21 cellular contexts compared by ENCODE assay signal in the genomic region with DNA sequence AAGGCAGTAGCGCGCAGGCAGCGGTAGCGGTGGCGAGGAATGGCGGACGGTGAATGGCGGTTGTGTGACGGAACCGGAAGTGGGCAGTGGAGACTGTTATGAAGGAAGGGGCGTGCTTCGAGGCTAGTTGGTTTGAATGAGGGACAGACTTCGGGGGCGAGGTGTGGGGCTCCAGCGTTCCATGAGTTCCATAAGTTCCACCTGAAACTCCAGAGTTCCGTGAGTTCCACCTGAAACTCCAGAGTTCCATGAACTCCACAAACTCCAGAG.
A peak's percentile ranks its signal among the peaks of the same experiment; 100 is the strongest.
DNase-seq lines count a peak whose midpoint lies in the region; ATAC-seq, FAIRE-seq and TF ChIP-seq lines count a peak whose summit lies in the region.
"Had no signal": no experiment of that assay in that cellular context is flagged by ENCODE, and none has a peak within 500 bp of the region (broad histone marks: within the 10 kb centered on the region; RNA-seq: fewer than 3 reads in every experiment).

No MANE protein-coding gene starts in this region.

- H3K4ac ChIP-seq in mesenchymal stem cell (ENCODE audit: low read depth in 1 of 2, low read length in 2 of 2): no peak overlapping the region

- in situ Hi-C loops in K562 (cut with MboI): no loop called here

- H3K9ac ChIP-seq in K562 (ENCODE audit: insufficient read depth in 1 of 2, low read depth in 2 of 2, low read length in 2 of 2): no peak overlapping the region
- H3K9ac ChIP-seq in mesenchymal stem cell (ENCODE audit: low read length): no peak overlapping the region
- H3K9ac ChIP-seq: BLaER1 treated with 17β-estradiol and CSF1 and Interleukin-3, amounts not matched to agents 10 nM and 100 nM had no signal

- H2BK15ac ChIP-seq in mesenchymal stem cell (ENCODE audit: low read depth, poor library complexity, severe bottlenecking): no peak overlapping the region

- H3K9me3 ChIP-seq in K562 (replicated peaks; ENCODE audit: control insufficient read depth, insufficient read depth, low read depth, low read length): no peaks in the 10 kb centered on the region
- H3K9me3 ChIP-seq in mesenchymal stem cell (ENCODE audit: control insufficient read depth, low read length): no peaks in the 10 kb centered on the region
- no peaks in the 10 kb centered on the region for H3K9me3 ChIP-seq in testis
- H3K9me3 ChIP-seq: Caco-2 had no signal

- H2BK12ac ChIP-seq in mesenchymal stem cell (ENCODE audit: low read length in 2 of 2): no peak overlapping the region

- H4K91ac ChIP-seq in mesenchymal stem cell (ENCODE audit: low read length): peak overlapping the region; percentile 27

- no peaks in the 10 kb centered on the region for H3K36me3 ChIP-seq in K562 (ENCODE audit: control insufficient read depth, insufficient read depth, low read length)
- peaks cover 0 to 5% of the 10 kb centered on the region in 2 experiments for H3K36me3 ChIP-seq in mesenchymal stem cell (ENCODE audit: control insufficient read depth in 1 of 2, insufficient read depth in 2 of 2, low read depth in 1 of 2, low read length in 2 of 2)
- H3K36me3 ChIP-seq in testis (ENCODE audit: low read depth, missing control alignments): no peaks in the 10 kb centered on the region
- H3K36me3 ChIP-seq: BLaER1 treated with 17β-estradiol and CSF1 and Interleukin-3, amounts not matched to agents 10 nM and 100 nM had no signal

- H3K18ac ChIP-seq in mesenchymal stem cell (ENCODE audit: low read depth in 1 of 2, low read length in 2 of 2): no peak overlapping the region

- H3K4me3 ChIP-seq in K562 (peak overlapping the region; percentile 13; the same call in 1 of the 2 replicates), mesenchymal stem cell (ENCODE audit: insufficient read depth in 1 of 2, low read depth in 1 of 2, low read length in 2 of 2) (no peak overlapping the region), testis (peak overlapping the region in 1 of 2 donors; percentile 13)
- H3K4me3 ChIP-seq: BLaER1 treated with 17β-estradiol and CSF1 and Interleukin-3, amounts not matched to agents 10 nM and 100 nM had no signal

- TF ChIP-seq POLR2A in K562 (conservative IDR thresholded peaks at IDR 0.05): no peak
- TF ChIP-seq POLR2A in testis (IDR thresholded peaks at IDR 0.05): no peak

- H2BK5ac ChIP-seq in mesenchymal stem cell (ENCODE audit: low read depth, low read length, poor library complexity, severe bottlenecking): no peak overlapping the region

- peak overlapping the region; percentile 59; the same call in 1 of the 2 replicates for H2AFZ ChIP-seq in K562 (ENCODE audit: low read depth, low read length)
- H2AFZ ChIP-seq in mesenchymal stem cell (ENCODE audit: low read depth, low read length): no peak overlapping the region

- DNase-seq in K562 (ENCODE audit: extremely low read depth in 1 of 4, low spot score in 3 of 4) (peak in 1 of 4 experiments; percentile 1), mesenchymal stem cell (no peak), testis (peak; percentile 43), HuH-7 (ENCODE audit: low spot score) (no peak), AG20443 (ENCODE audit: low spot score) (no peak)
- DNase-seq: 8988T; ACHN; AML-193; Caco-2; Calu3; CD4-positive, alpha-beta T cell; CD8-positive, alpha-beta T cell; DMS79 treated with DMSO at 0.1 percent for 48 hours; GF-D8 had no signal

- no peaks in the 10 kb centered on the region for H4K20me1 ChIP-seq in K562 (replicated peaks; ENCODE audit: control insufficient read depth, insufficient read depth, low read length)
- H4K20me1 ChIP-seq: BLaER1 treated with 17β-estradiol and CSF1 and Interleukin-3, amounts not matched to agents 10 nM and 100 nM had no signal

- CTCF ChIA-PET in K562 (lab: Yijun Ruan, JAX; ENCODE audit: low intra/inter-chr PET ratio): no interaction called here

- 0% methylated on average over 6 of the region's 16 CpGs for WGBS in K562 (ENCODE audit: insufficient coverage, low coverage, missing lambda C conversion rate)
- WGBS in mesenchymal stem cell: 95% methylated on average over 12 of the region's 16 CpGs
- 72 to 76% methylated on average over 13 to 16 of the region's 16 CpGs for WGBS in testis, 2 donors

- ATAC-seq in K562: peak; percentile 46; the same call in 1 of the 3 replicates
- ATAC-seq: CD8-positive, alpha-beta T cell had no signal

- FAIRE-seq in K562 (lab: Jason Lieb, UNC): no peak
- FAIRE-seq: A204.1, D721Med, G401.6, GM12891, GM19239 had no signal

- no peaks in the 10 kb centered on the region for H3K79me1 ChIP-seq in mesenchymal stem cell (replicated peaks; ENCODE audit: low read length, poor library complexity, severe bottlenecking)

- POLR2A ChIA-PET in K562 (lab: Yijun Ruan, JAX): no interaction called here

- no TSS peak for BruUV-seq in K562 (replicated peaks; lab: Mats Ljungman, UMichigan)

- no peaks in the 10 kb centered on the region for H3K9me1 ChIP-seq in K562 (ENCODE audit: control insufficient read depth, insufficient read depth, low read length)

- TF ChIP-seq EP300 in K562 (IDR thresholded peaks at IDR 0.05; ENCODE audit: low read length): no peak

- intact Hi-C loops in K562 (cut with micrococcal nuclease) (no loop called here), testis (cut with DNase I; ENCODE audit: low total_unique reads) (no loop called here)

- no peak overlapping the region for H3K27ac ChIP-seq in K562 (ENCODE audit: extremely low read depth, low read depth, low read length)
- H3K27ac ChIP-seq in mesenchymal stem cell (ENCODE audit: low read length, poor library complexity, severe bottlenecking): no peak overlapping the region
- H3K27ac ChIP-seq in testis: no peak overlapping the region
- H3K27ac ChIP-seq: BLaER1 treated with 17β-estradiol and CSF1 and Interleukin-3, amounts not matched to agents 10 nM and 100 nM; C4-2B had no signal

- no peaks in the 10 kb centered on the region for H3K79me2 ChIP-seq in K562 (ENCODE audit: control insufficient read depth, insufficient read depth, low read length)

- TF ChIP-seq CTCF in K562 (IDR thresholded peaks at IDR 0.05 in 2 of 3, conservative IDR thresholded peaks at IDR 0.05 in 1 of 3; ENCODE audit: insufficient read depth in 2 of 3, low read depth in 1 of 3, low read length in 3 of 3) (no peak), testis (IDR thresholded peaks at IDR 0.05) (no peak)

- H3K27me3 ChIP-seq in K562 (ENCODE audit: control insufficient read depth in 2 of 2, insufficient read depth in 2 of 2, low read length in 2 of 2) (no peaks in the 10 kb centered on the region; a peak in 1 of 5 replicates), mesenchymal stem cell (ENCODE audit: control insufficient read depth in 1 of 2, insufficient read depth in 1 of 2, low read length in 2 of 2) (no peaks in the 10 kb centered on the region), testis (no peaks in the 10 kb centered on the region)
- H3K27me3 ChIP-seq: BLaER1 treated with 17β-estradiol and CSF1 and Interleukin-3, amounts not matched to agents 10 nM and 100 nM had no signal

- TF ChIP-seq RAD21 in K562 (CRISPR knock-in tag; conservative IDR thresholded peaks at IDR 0.05 in 1 of 2, IDR thresholded peaks at IDR 0.05 in 1 of 2): no peak

- H3K4me2 ChIP-seq in K562 (ENCODE audit: insufficient read depth, low read length): peak overlapping the region; percentile 68
- H3K4me2 ChIP-seq in mesenchymal stem cell (ENCODE audit: low read length, poor library complexity, severe bottlenecking): no peak overlapping the region
- H3K4me2 ChIP-seq: BLaER1 treated with 17β-estradiol and CSF1 and Interleukin-3, amounts not matched to agents 10 nM and 100 nM had no signal

- no peak overlapping the region for H2BK120ac ChIP-seq in mesenchymal stem cell (ENCODE audit: low read depth, low read length)

- H2AK5ac ChIP-seq in mesenchymal stem cell (ENCODE audit: low read length, severe bottlenecking): no peak overlapping the region

- H3K4me1 ChIP-seq in K562 (replicated peaks in 1 of 2; ENCODE audit: control insufficient read depth in 2 of 2, insufficient read depth in 2 of 2, low read length in 2 of 2): peaks cover 0 to 7% of the 10 kb centered on the region in 2 experiments; a peak in 2 of 5 replicates
- no peaks in the 10 kb centered on the region for H3K4me1 ChIP-seq in mesenchymal stem cell (ENCODE audit: control insufficient read depth, insufficient read depth, low read depth, low read length)
- H3K4me1 ChIP-seq in testis: no peaks in the 10 kb centered on the region
- H3K4me1 ChIP-seq: Caco-2 had no signal

- no peak overlapping the region for H3K14ac ChIP-seq in mesenchymal stem cell (ENCODE audit: low read length in 2 of 2)

- H4K8ac ChIP-seq in mesenchymal stem cell (ENCODE audit: low read length): no peak overlapping the region

- H3K23ac ChIP-seq in mesenchymal stem cell (ENCODE audit: low read length in 2 of 2): no peak overlapping the region

TF ChIP-seq in K562, 482 proteins besides CTCF, POLR2A, EP300 and RAD21 (continues in another document):
- TF ChIP-seq CAMTA2 (CRISPR knock-in tag; conservative IDR thresholded peaks at IDR 0.05) (no peak), CREBBP (IDR thresholded peaks at IDR 0.05; ENCODE audit: low read depth, low read length) (no peak), RB1 (IDR thresholded peaks at IDR 0.05; ENCODE audit: low read depth) (no peak), SPI1 (IDR thresholded peaks at IDR 0.05; ENCODE audit: borderline replicate concordance, low read depth, low read length) (no peak), ZNF785 (CRISPR knock-in tag; IDR thresholded peaks at IDR 0.05) (no peak), TSC22D4 (tag; IDR thresholded peaks at IDR 0.05) (no peak), RBFOX2 (IDR thresholded peaks at IDR 0.05; ENCODE audit: low read depth, low read length) (peak; percentile 1), HIVEP1 (CRISPR knock-in tag; IDR thresholded peaks at IDR 0.05) (no peak), TCFL5 (CRISPR knock-in tag; conservative IDR thresholded peaks at IDR 0.05) (no peak), YY1 (IDR thresholded peaks at IDR 0.05; ENCODE audit: borderline replicate concordance in 1 of 3, control insufficient read depth in 1 of 3, extremely low read depth in 1 of 3, insufficient read depth in 3 of 3, insufficient read length in 1 of 3, insufficient replicate concordance in 2 of 3, low read depth in 1 of 3, low read length in 2 of 3) (peak in 2 of 3 experiments; percentile 23 to 43), ATF1 (CRISPR knock-in tag; IDR thresholded peaks at IDR 0.05) (no peak), ATF1 (tag; IDR thresholded peaks at IDR 0.05) (0 out of 2 replicates have a peak, but pooled peaks have one; percentile 8), NCOR1 (IDR thresholded peaks at IDR 0.05) (no peak), POLR2G (IDR thresholded peaks at IDR 0.05; ENCODE audit: low read depth, low read length) (0 out of 2 replicates have a peak, but pooled peaks have one; percentile 36)
- TF ChIP-seq, protein P1, sequence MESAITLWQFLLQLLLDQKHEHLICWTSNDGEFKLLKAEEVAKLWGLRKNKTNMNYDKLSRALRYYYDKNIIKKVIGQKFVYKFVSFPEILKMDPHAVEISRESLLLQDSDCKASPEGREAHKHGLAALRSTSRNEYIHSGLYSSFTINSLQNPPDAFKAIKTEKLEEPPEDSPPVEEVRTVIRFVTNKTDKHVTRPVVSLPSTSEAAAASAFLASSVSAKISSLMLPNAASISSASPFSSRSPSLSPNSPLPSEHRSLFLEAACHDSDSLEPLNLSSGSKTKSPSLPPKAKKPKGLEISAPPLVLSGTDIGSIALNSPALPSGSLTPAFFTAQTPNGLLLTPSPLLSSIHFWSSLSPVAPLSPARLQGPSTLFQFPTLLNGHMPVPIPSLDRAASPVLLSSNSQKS (CRISPR knock-in tag; IDR thresholded peaks at IDR 0.05): no peak
